In the genomic region with DNA sequence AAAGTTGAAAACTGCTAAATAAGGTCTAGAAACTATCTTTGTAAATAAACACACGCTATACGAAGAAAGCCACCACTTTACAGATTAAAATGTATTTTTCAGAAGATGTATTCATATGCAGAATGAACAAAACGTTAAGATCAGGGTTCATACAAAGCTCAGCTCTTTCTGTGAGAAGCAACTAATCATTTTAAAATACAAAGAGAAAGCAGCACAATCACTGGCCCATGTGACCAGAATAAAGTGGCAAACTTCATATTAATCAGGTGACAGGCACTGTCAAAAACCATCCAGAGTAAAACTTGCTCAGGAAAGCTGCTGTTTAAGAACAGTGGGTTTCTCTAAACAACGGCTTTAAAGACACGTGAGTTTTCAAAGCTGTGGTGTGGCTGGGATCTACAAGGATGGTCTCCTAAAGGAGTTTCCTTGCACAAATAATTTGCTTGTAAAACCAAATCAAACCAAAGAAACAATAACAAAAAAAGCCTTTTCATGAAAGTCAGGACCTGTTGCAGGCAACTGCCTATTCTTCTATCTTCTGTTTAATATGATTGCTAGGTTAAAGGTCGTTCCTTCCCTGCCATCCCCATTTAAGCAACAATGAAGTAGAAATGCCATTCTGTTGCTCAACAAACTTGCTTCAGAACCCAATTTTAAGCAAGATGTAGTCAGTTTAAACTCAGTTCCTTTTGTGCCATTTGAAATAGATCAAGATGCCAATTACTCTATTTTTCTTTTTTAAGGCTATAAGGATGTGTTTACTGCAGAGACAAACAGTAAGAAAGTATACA, we compare ENCODE assay signal across 23 cellular contexts. TPM values are rescaled to one million over a fixed set of nuclear protein-coding genes. Genes with fewer than 3 reads are reported as not detected.
DNase-seq lines count a peak whose midpoint lies in the region; ATAC-seq and TF ChIP-seq lines count a peak whose summit lies in the region.
"Had no signal": no experiment of that assay in that cellular context is flagged by ENCODE, and none has a peak within 500 bp of the region (broad histone marks: within the 10 kb centered on the region; RNA-seq: fewer than 3 reads in every experiment).

No MANE protein-coding gene starts in this region.

- BruUV-seq in PC-3 (replicated peaks; lab: Mats Ljungman, UMichigan), result no TSS peak

- H2AFZ ChIP-seq in PC-3 (ENCODE audit: low read length), result no peak overlapping the region
- H2AFZ ChIP-seq: GM23248 had no signal

- WGBS in body of pancreas, 2 donors, result 25 to 41% methylated on average over 6 of the region's 6 CpGs

- H3K4me1 ChIP-seq in HEK293 (ENCODE audit: control insufficient read depth, insufficient read depth, low read length) (peaks cover 7% of the 10 kb centered on the region), body of pancreas (peaks cover 94% of the 10 kb centered on the region), PC-3 (ENCODE audit: insufficient read depth, low read length) (no peaks in the 10 kb centered on the region)
- H3K4me1 ChIP-seq: BLaER1, SJCRH30 had no signal

- intact Hi-C loops in CD4-positive, alpha-beta T cell (cut with DNase I, micrococcal nuclease), result no loop called here
- intact Hi-C loops in body of pancreas (cut with DNase I) (no loop called here), PC-3 (cut with micrococcal nuclease) (no loop called here)

- H4K20me1 ChIP-seq in PC-3 (ENCODE audit: low read length), result no peaks in the 10 kb centered on the region
- H4K20me1 ChIP-seq: BLaER1 had no signal

- H3F3A ChIP-seq in PC-3 (ENCODE audit: low read length, unreplicated experiment), result no peaks in the 10 kb centered on the region

- H3K4me2 ChIP-seq in PC-3 (ENCODE audit: low read length), result no peak overlapping the region
- H3K4me2 ChIP-seq: BLaER1 had no signal

- CTCF ChIA-PET in CD4-positive, alpha-beta T cell (lab: Charles Lee), result interaction anchor here (1.7 kb wide), 1 partner anchor 27 kb away, joined by 5 read pairs; no protein-coding TSS in a partner anchor
- CTCF ChIA-PET in HEK293 (lab: Yijun Ruan, JAX) (interaction anchor here (0.6 to 1.7 kb wide), 2 partner anchors 58 to 520 kb away, joined by 3 read pairs; no protein-coding TSS in a partner anchor), PC-3 (lab: Charles Lee) (interaction anchor here (0.5 kb wide), 1 partner anchor 21 kb away, joined by 3 read pairs; no protein-coding TSS in a partner anchor)

- H3K36me3 Mint-ChIP-seq in CD4-positive, alpha-beta T cell (ENCODE audit: low read depth), result peaks cover 88% of the 10 kb centered on the region
- H3K36me3 Mint-ChIP-seq in nephron progenitor cell (ENCODE audit: low read depth), result peaks cover 62% of the 10 kb centered on the region

- no peak for TF ChIP-seq CTCF in CD4-positive, alpha-beta T cell (IDR thresholded peaks at IDR 0.05)
- no peak for TF ChIP-seq CTCF in HEK293 (tag by site-specific recombination; IDR thresholded peaks at IDR 0.05)
- no peak for TF ChIP-seq CTCF in body of pancreas (IDR thresholded peaks at IDR 0.05)
- TF ChIP-seq CTCF in nephron progenitor cell (IDR thresholded peaks at IDR 0.05), result no peak
- TF ChIP-seq CTCF in PC-3 (conservative IDR thresholded peaks at IDR 0.05; ENCODE audit: low read depth, low read length), result no peak

- no peaks in the 10 kb centered on the region for H3K9me2 ChIP-seq in PC-3 (replicated peaks; ENCODE audit: low read length)

- H3K4me1 Mint-ChIP-seq in CD4-positive, alpha-beta T cell (ENCODE audit: low read depth), result peaks cover 52% of the 10 kb centered on the region
- peaks cover 53% of the 10 kb centered on the region for H3K4me1 Mint-ChIP-seq in nephron progenitor cell

- H3K79me2 ChIP-seq in PC-3 (ENCODE audit: low read length), result no peaks in the 10 kb centered on the region

- no peak overlapping the region for H3K4me3 Mint-ChIP-seq in CD4-positive, alpha-beta T cell
- peak overlapping the region; percentile 9 for H3K4me3 Mint-ChIP-seq in nephron progenitor cell
- H3K4me3 Mint-ChIP-seq: immature natural killer cell, neural crest cell had no signal

- H3K27me3 Mint-ChIP-seq in CD4-positive, alpha-beta T cell, result no peaks in the 10 kb centered on the region
- no peaks in the 10 kb centered on the region for H3K27me3 Mint-ChIP-seq in nephron progenitor cell (ENCODE audit: low read depth, poor library complexity)

- no peak overlapping the region for H3K4me3 ChIP-seq in HEK293 (ENCODE audit: low read depth, low read length)
- no peak overlapping the region for H3K4me3 ChIP-seq in body of pancreas
- H3K4me3 ChIP-seq in PC-3 (ENCODE audit: low read length), result no peak overlapping the region
- H3K4me3 ChIP-seq: BLaER1, GM23248, heart left ventricle, SJCRH30, thoracic aorta had no signal

- H3K9me3 Mint-ChIP-seq in CD4-positive, alpha-beta T cell, result no peaks in the 10 kb centered on the region
- H3K9me3 Mint-ChIP-seq in nephron progenitor cell, result peaks cover 8% of the 10 kb centered on the region
- H3K9me3 Mint-ChIP-seq: immature natural killer cell, neural crest cell had no signal

- peaks cover 0 to 20% of the 10 kb centered on the region in 2 experiments; a peak in 1 of 3 replicates for H3K36me3 ChIP-seq in HEK293 (ENCODE audit: control insufficient read depth in 2 of 2, insufficient read depth in 1 of 2, low read length in 2 of 2)
- peaks cover 0 to 8% of the 10 kb centered on the region in 2 donors for H3K36me3 ChIP-seq in body of pancreas (replicated peaks in 1 of 2; ENCODE audit: insufficient read depth in 1 of 2, low read depth in 2 of 2)
- H3K36me3 ChIP-seq in PC-3 (ENCODE audit: low read depth, low read length), result peaks cover 7% of the 10 kb centered on the region; the same call in 1 of the 2 replicates

- no peak overlapping the region for H3K27ac ChIP-seq in CD4-positive, alpha-beta T cell (ENCODE audit: low read depth, low read length)
- no peak overlapping the region for H3K27ac ChIP-seq in HEK293 (ENCODE audit: extremely low read depth, low read depth, low read length)
- H3K27ac ChIP-seq in body of pancreas, result peak overlapping the region in 3 of 4 donors; percentile 6 to 65 (median 13)
- no peak overlapping the region for H3K27ac ChIP-seq in PC-3 (ENCODE audit: low read length)
- H3K27ac ChIP-seq: BLaER1, GM23248, SJCRH30, thoracic aorta had no signal

- H3K9ac ChIP-seq in PC-3 (ENCODE audit: low read length), result no peak overlapping the region
- H3K9ac ChIP-seq: BLaER1, GM23248 had no signal

- H3K27me3 ChIP-seq in CD4-positive, alpha-beta T cell (ENCODE audit: control insufficient read depth, insufficient read depth, low read length), result no peaks in the 10 kb centered on the region
- H3K27me3 ChIP-seq in body of pancreas, result no peaks in the 10 kb centered on the region
- no peaks in the 10 kb centered on the region for H3K27me3 ChIP-seq in PC-3 (ENCODE audit: low read length)
- H3K27me3 ChIP-seq: BLaER1, heart left ventricle, SJCRH30 had no signal

- no peak for DNase-seq in CD4-positive, alpha-beta T cell
- DNase-seq in body of pancreas, result no peak
- DNase-seq in nephron progenitor cell, result no peak
- no peak for DNase-seq in PC-3
- DNase-seq: activated CD8-positive, alpha-beta memory T cell treated with anti-CD3 and anti-CD28 coated beads for 24 hours; activated effector memory CD4-positive, alpha-beta T cell treated with Interleukin-2 at 50 U/mL for 16 hours; amniotic stem cell; central memory CD4-positive, alpha-beta T cell; DMS79; effector CD4-positive, alpha-beta T cell; GM23248; heart left ventricle; immature natural killer cell; NCI-H2029 treated with DMSO at 0.1 percent for 48 hours; NCI-H446 treated with DMSO at 0.1 percent for 48 hours; retina; SJCRH30 had no signal

- POLR2A ChIA-PET in CD4-positive, alpha-beta T cell (lab: Charles Lee), result no interaction called here
- POLR2A ChIA-PET in HEK293 (lab: Yijun Ruan, JAX), result no interaction called here
- POLR2A ChIA-PET in PC-3 (lab: Charles Lee; ENCODE audit: unreplicated experiment), result no interaction called here

- peak overlapping the region; percentile 32 for H3K27ac Mint-ChIP-seq in CD4-positive, alpha-beta T cell
- H3K27ac Mint-ChIP-seq in nephron progenitor cell, result peak overlapping the region; percentile 31

- H3K9me3 ChIP-seq in CD4-positive, alpha-beta T cell (ENCODE audit: control insufficient read depth, low read length), result no peaks in the 10 kb centered on the region
- no peaks in the 10 kb centered on the region for H3K9me3 ChIP-seq in HEK293 (ENCODE audit: control insufficient read depth, insufficient read depth, low read depth, low read length)
- no peaks in the 10 kb centered on the region for H3K9me3 ChIP-seq in body of pancreas
- no peaks in the 10 kb centered on the region for H3K9me3 ChIP-seq in PC-3 (ENCODE audit: low read length)
- H3K9me3 ChIP-seq: SJCRH30, thoracic aorta had no signal

- no peak for ATAC-seq in CD4-positive, alpha-beta T cell (ENCODE audit: poor library complexity)
- ATAC-seq in body of pancreas, result no peak
- ATAC-seq in GM21447 (IDR thresholded peaks at IDR 0.05; ENCODE audit: unreplicated experiment), result no peak
- no peak for ATAC-seq in HG03442 (IDR thresholded peaks at IDR 0.05; ENCODE audit: unreplicated experiment)
- ATAC-seq in PC-3, result no peak

- no peak for TF ChIP-seq POLR2A in body of pancreas (IDR thresholded peaks at IDR 0.05)

TF ChIP-seq in HEK293, 187 proteins besides CTCF, POLR2A, EP300 and RAD21:
- TF ChIP-seq SCRT2 (tag by site-specific recombination; IDR thresholded peaks at IDR 0.05), result peak; percentile 20; the same call in 1 of the 2 replicates
- TF ChIP-seq, protein P1, sequence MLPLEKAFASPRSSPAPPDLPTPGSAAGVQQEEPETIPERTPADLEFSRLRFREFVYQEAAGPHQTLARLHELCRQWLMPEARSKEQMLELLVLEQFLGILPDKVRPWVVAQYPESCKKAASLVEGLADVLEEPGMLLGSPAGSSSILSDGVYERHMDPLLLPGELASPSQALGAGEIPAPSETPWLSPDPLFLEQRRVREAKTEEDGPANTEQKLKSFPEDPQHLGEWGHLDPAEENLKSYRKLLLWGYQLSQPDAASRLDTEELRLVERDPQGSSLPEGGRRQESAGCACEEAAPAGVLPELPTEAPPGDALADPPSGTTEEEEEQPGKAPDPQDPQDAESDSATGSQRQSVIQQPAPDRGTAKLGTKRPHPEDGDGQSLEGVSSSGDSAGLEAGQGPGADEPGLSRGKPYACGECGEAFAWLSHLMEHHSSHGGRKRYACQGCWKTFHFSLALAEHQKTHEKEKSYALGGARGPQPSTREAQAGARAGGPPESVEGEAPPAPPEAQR (tag by site-specific recombination; IDR thresholded peaks at IDR 0.05), result no peak
TF ChIP-seq in HEK293: peak in this region for 1.

RNA-seq across cellular contexts. Expression of a gene that starts 22.3 kb away (rescaled TPM):
- total RNA-seq in CD4-positive, alpha-beta T cell, result 10 to 100 TPM; 40.6 to 46.4 TPM
- 100 to 1,000 TPM; 183 to 268 TPM for total RNA-seq in body of pancreas
- 41.0 and 46.9 TPM in 2 replicates for total RNA-seq in PC-3 (2014; rRNA removed)

Comparison
In these comparisons a context has a peak if more than half of its experiments do, and no peak if none do; other contexts are left out.
1. H3K27ac ChIP-seq: peak in body of pancreas (3 of 4); none in CD4-positive, alpha-beta T cell (single experiment), HEK293 (single experiment) and PC-3 (single experiment).